ENCODE assay signal across 8 cellular contexts in the genomic region with DNA sequence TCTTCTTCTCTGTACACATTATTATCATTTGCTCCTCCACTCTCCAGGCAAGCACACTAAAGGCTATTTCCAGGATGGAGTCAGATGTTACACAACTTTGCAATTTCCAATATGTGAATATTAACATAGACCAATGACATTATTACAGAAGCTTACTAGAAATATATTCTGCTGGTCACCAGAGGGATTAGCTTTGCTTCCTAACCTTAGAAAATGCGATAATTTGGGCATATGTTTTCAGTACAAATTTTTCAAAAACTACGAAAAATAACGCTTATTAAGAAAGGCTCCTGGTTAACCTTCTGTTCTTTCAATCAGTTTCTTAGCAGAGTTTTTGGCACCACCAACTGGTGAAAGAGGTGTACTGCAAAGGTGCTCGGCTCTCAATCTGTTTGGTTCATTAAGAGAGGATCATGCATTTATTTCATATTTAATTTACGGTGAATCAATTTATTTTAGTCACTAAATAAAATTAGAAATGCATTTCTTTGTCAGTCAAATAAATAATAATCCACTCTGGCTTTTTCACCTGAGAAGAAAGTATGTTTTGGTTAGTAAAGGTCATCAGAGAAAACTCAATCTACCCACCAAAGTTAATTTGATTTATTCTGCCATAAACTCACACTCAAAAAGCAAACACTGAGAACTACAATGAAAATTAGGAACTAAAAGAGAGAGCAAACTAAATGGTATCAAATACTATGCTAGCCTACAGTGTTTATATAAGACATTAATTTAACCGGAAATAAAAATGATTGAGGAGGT. TPM values are rescaled to one million over a fixed set of nuclear protein-coding genes. Genes with fewer than 3 reads are reported as not detected.
DNase-seq lines count a peak whose midpoint lies in the region; ATAC-seq and TF ChIP-seq lines count a peak whose summit lies in the region.

No MANE protein-coding gene starts in this region.

- peak; percentile 74 for TF ChIP-seq CTCF in GM12801 (IDR thresholded peaks at IDR 0.05; ENCODE audit: extremely low read depth, insufficient read length)

- intact Hi-C loops in Right ventricle myocardium superior (cut with DNase I): loop anchor here (5.0 kb wide), 1 partner anchor 888 kb away; no protein-coding TSS in a partner anchor

- ATAC-seq in Right ventricle myocardium superior (ENCODE audit: poor library complexity) (peak; percentile 76), HG02870 (IDR thresholded peaks at IDR 0.05; ENCODE audit: unreplicated experiment) (no peak), HG02938 (IDR thresholded peaks at IDR 0.05; ENCODE audit: unreplicated experiment) (no peak)

- peak; percentile 45 for DNase-seq in MV-4-11 (lab: John Stamatoyannopoulos, UW)
- peak; percentile 21 for DNase-seq in SKM-1 (lab: John Stamatoyannopoulos, UW; ENCODE audit: unreplicated experiment)
- peak; percentile 58 for DNase-seq in activated naive CD4-positive, alpha-beta T cell treated with anti-CD3 and anti-CD28 coated beads, Interleukin-2, amount 50 U/mL, for 16 hours
- no peak for DNase-seq in Right ventricle myocardium superior
- peak; percentile 76 for DNase-seq in retina

RNA-seq across cellular contexts. Expression of gene EFCAB11, which starts 39.2 kb away (rescaled TPM):
- total RNA-seq in Right ventricle myocardium superior: 3.3 TPM

RNA-seq across cellular contexts. Expression of gene TDP1, which starts 40.4 kb away (rescaled TPM):
- 2.8 TPM for total RNA-seq in Right ventricle myocardium superior
